11 cellular contexts compared by ENCODE assay signal in the genomic region with DNA sequence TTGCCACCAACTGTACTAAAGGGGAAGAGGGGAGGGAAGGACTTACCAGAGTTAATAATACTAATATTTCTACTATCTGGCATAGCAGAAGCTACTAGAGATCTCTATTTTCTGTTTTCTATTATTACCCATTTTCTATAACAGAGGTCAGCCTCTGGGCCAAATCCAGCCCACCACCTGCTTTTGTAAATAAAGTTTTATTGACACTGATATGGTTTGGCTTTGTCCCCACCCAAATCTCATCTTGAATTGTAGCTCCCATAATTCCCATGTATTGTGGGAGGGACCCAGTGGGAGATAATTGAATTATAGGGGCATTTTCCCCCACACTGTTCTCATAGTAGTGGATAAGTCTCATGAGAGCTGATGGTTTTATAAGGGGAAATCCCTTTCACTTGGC.
"Had no signal": no experiment of that assay in that cellular context is flagged by ENCODE, and none has a peak within 500 bp of the region (broad histone marks: within the 10 kb centered on the region; RNA-seq: fewer than 3 reads in every experiment).

No MANE protein-coding gene starts in this region.

- H3K9ac ChIP-seq: GM23248 had no signal

- H3K4me2 ChIP-seq: GM23338 had no signal

- DNase-seq: GM23248, GOT3, H7, H9, HCEC 1CT, HFFc6 had no signal

- H3K9me3 ChIP-seq: HAP-1 had no signal

- ATAC-seq: GM23338, HCT116 had no signal

- H3K4me3 ChIP-seq: GM23248, GM23338, HAP-1 had no signal

- H3K36me3 ChIP-seq: HAP-1 had no signal

- H2AFZ ChIP-seq: GM23248, GM23338 had no signal

- FAIRE-seq: H1, H54 had no signal

- H3K27ac ChIP-seq: GM23248 had no signal

- H3K4me1 ChIP-seq: HAP-1 had no signal
